1 cellular context compared by ENCODE assay signal in the genomic region with DNA sequence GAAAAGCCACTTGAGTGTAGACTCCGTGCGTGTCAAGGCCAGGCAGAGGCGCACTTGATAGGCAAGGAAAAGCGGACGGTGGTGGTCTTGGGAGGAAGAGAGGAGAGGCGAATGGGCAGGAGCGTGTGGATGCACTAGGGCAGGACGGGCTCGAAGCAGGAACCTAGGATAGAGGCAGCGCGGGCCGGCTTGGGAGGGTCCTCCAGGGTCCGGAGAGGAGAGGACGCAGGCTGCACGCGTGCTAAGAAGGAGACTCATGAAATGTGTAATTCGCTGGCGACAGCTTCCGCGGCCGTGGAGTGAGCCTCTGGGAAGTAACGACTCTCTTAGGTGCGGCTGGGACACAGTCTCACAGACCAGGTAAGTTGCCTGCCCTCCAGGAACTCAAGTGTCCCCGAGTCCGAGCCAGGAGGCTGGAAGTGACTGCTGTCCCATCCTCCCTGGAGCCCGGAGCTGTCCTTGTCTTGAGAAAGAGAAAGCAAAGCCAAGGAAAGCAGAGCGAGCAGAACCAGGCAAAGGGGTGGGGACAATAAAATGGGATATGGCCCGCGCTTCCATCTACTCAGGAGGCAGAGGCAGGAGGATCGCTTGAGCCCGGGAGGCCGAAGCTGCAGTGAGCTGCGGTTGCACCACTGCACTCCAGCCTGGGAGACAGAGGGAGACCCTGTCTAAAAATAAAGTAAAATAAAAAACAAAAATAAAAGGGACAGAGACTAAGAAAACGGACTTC.
TF ChIP-seq lines count a peak whose summit lies in the region.

No MANE protein-coding gene starts in this region.

TF ChIP-seq in endothelial cell of umbilical vein, 7 proteins besides CTCF, POLR2A, EP300 and RAD21:
- TF ChIP-seq MYC (IDR thresholded peaks at IDR 0.05; ENCODE audit: low read depth, low read length) (no peak), FOS (IDR thresholded peaks at IDR 0.05; ENCODE audit: borderline replicate concordance, insufficient read depth, low read length) (no peak), JUN (IDR thresholded peaks at IDR 0.05; ENCODE audit: borderline replicate concordance, insufficient read depth, insufficient read length, low read depth) (no peak), POLR2AphosphoS5 (IDR thresholded peaks at IDR 0.05; ENCODE audit: insufficient read depth, low read depth, low read length) (no peak), GATA2 (IDR thresholded peaks at IDR 0.05; ENCODE audit: insufficient read depth, insufficient read length, low read depth, low read length) (no peak), EZH2 (IDR thresholded peaks at IDR 0.05; ENCODE audit: borderline replicate concordance, low read depth, low read length, severe bottlenecking) (no peak)
- TF ChIP-seq, protein P1, sequence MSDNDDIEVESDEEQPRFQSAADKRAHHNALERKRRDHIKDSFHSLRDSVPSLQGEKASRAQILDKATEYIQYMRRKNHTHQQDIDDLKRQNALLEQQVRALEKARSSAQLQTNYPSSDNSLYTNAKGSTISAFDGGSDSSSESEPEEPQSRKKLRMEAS (IDR thresholded peaks at IDR 0.05; ENCODE audit: insufficient read depth, insufficient read length), result no peak
